22 cellular contexts compared by ENCODE assay signal in genomic region chr2:28263690-28264089, GRCh38.
A peak's percentile ranks its signal among the peaks of the same experiment; 100 is the strongest.
DNase-seq lines count a peak whose midpoint lies in the region; ATAC-seq and TF ChIP-seq lines count a peak whose summit lies in the region.
"Had no signal": no experiment of that assay in that cellular context is flagged by ENCODE, and none has a peak within 500 bp of the region (broad histone marks: within the 10 kb centered on the region; RNA-seq: fewer than 3 reads in every experiment).

No MANE protein-coding gene starts in this region.

- H3K14ac ChIP-seq in trophoblast cell (ENCODE audit: low read length): no peak overlapping the region

- no peak overlapping the region for H3K23ac ChIP-seq in trophoblast cell (ENCODE audit: low read length)

- no peaks in the 10 kb centered on the region for H3K36me3 ChIP-seq in trophoblast cell (ENCODE audit: control insufficient read depth in 1 of 2, insufficient read depth in 2 of 2, low read length in 2 of 2)

- H3K9me3 ChIP-seq in trophoblast cell (ENCODE audit: insufficient read depth, low read depth, low read length): no peaks in the 10 kb centered on the region

- H2AFZ ChIP-seq in trophoblast cell (ENCODE audit: insufficient read depth, low read length, poor library complexity): no peak overlapping the region
- H2AFZ ChIP-seq: PC-9 had no signal

- H2BK12ac ChIP-seq in trophoblast cell (ENCODE audit: low read length): peak overlapping the region; percentile 19

- peak overlapping the region; percentile 5 for H2BK120ac ChIP-seq in trophoblast cell (ENCODE audit: insufficient read depth, low read length, poor library complexity)

- no peak for TF ChIP-seq POLR2A in GM18505 (IDR thresholded peaks at IDR 0.05; ENCODE audit: borderline replicate concordance, extremely low read depth, insufficient read depth, insufficient read length)

- peaks cover 8 to 16% of the 10 kb centered on the region in 2 experiments for H3K4me1 ChIP-seq in trophoblast cell (ENCODE audit: control insufficient read depth in 1 of 2, insufficient read depth in 2 of 2, low read length in 2 of 2)

- H3K27ac ChIP-seq in trophoblast cell (ENCODE audit: low read depth, low read length): no peak overlapping the region
- H3K27ac ChIP-seq: PC-9, SK-N-MC had no signal

- peak overlapping the region; percentile 7 for H4K8ac ChIP-seq in trophoblast cell (ENCODE audit: low read depth, low read length)

- ATAC-seq in GM18520 (IDR thresholded peaks at IDR 0.05; ENCODE audit: unreplicated experiment) (no peak), GM18505 (IDR thresholded peaks at IDR 0.05; ENCODE audit: unreplicated experiment) (no peak)
- ATAC-seq: A549 had no signal

- no peaks in the 10 kb centered on the region for H3K79me2 ChIP-seq in trophoblast cell (ENCODE audit: control insufficient read depth, insufficient read depth, low read length, poor library complexity)

- H3K79me1 ChIP-seq in trophoblast cell (ENCODE audit: low read length): peaks cover 6% of the 10 kb centered on the region

- H3K18ac ChIP-seq in trophoblast cell (ENCODE audit: low read length): peak overlapping the region; percentile 32

- no peak overlapping the region for H3K4me2 ChIP-seq in trophoblast cell (ENCODE audit: low read length)
- H3K4me2 ChIP-seq: A549, PC-9 had no signal

- H3K4ac ChIP-seq in trophoblast cell (ENCODE audit: low read depth, low read length): peak overlapping the region; percentile 4

- no peaks in the 10 kb centered on the region for H3K27me3 ChIP-seq in trophoblast cell (ENCODE audit: insufficient read depth, low read length)

- H3K9ac ChIP-seq in trophoblast cell (ENCODE audit: low read length): no peak overlapping the region

- H2AK5ac ChIP-seq in trophoblast cell (ENCODE audit: low read length): peak overlapping the region; percentile 5

- WGBS in trophoblast cell (ENCODE audit: extremely low coverage, insufficient coverage, insufficient read length): no CpG with 5 or more reads among the region's 5 CpGs

- peak overlapping the region; percentile 6 for H2BK5ac ChIP-seq in trophoblast cell (ENCODE audit: low read depth, low read length, poor library complexity)

- H3K4me3 ChIP-seq in trophoblast cell (ENCODE audit: low read depth, low read length): no peak overlapping the region
- H3K4me3 ChIP-seq: A549, PC-9, SK-N-MC had no signal

- no peak overlapping the region for H4K12ac ChIP-seq in trophoblast cell (ENCODE audit: low read depth, low read length)

- no peak overlapping the region for H4K91ac ChIP-seq in trophoblast cell (ENCODE audit: low read depth, low read length)

- DNase-seq in NCI-H748 (lab: John Stamatoyannopoulos, UW; ENCODE audit: unreplicated experiment): peak; percentile 14
- DNase-seq in NCI-H748 treated with DMSO at 0.1 percent for 48 hours (lab: John Stamatoyannopoulos, UW): no peak
- DNase-seq in NCI-H526 (lab: John Stamatoyannopoulos, UW): peak; percentile 86
- peak; percentile 26 for DNase-seq in iPS-NIHi11 (ENCODE audit: low spot score)
- DNase-seq in trophoblast cell: no peak
- no peak for DNase-seq in putamen (ENCODE audit: low spot score)
- DNase-seq: DMS53, GF-D8, HCEC 1CT, KG1, NCI-H1092 treated with DMSO at 0.1 percent for 48 hours, NCI-H1694 treated with DMSO at 0.1 percent for 48 hours, NCI-H2081 treated with DMSO at 0.1 percent for 48 hours, NCI-H510A, PC-9, RPMI8226, SHP77 treated with DMSO at 0.1 percent for 48 hours, SW 1271 had no signal

Comparison
In these comparisons a context has a peak if more than half of its experiments do, and no peak if none do; other contexts are left out.
1. DNase-seq: peak in NCI-H748 (single experiment), NCI-H526 (2 of 2) and iPS-NIHi11 (single experiment); none in NCI-H748 treated with DMSO at 0.1 percent for 48 hours (single experiment), trophoblast cell (0 of 2) and putamen (single experiment).